In the genomic region with DNA sequence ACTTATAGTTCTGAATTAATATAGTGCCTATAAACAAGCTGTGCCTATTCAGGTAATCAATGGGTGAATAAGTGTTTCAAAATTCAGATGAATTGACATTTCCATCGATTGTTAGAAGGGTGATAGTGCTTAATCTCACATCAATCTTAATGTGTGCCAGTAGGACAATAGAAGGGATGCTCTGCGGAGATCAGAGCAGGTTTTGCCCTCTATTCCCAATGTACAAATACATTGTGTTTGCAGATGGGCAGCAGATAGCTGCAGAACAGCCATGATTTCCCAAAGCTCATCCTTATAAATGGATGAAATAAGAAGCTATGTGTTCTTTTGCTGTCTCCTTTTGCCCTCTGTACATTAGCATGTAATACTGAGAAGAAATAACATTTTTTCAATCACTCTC, we compare ENCODE assay signal across 33 cellular contexts. TPM values are rescaled to one million over a fixed set of nuclear protein-coding genes. Genes with fewer than 3 reads are reported as not detected.
"Had no signal": no experiment of that assay in that cellular context is flagged by ENCODE, and none has a peak within 500 bp of the region (broad histone marks: within the 10 kb centered on the region; RNA-seq: fewer than 3 reads in every experiment).

No MANE protein-coding gene starts in this region.

- H3K27ac Mint-ChIP-seq: activated naive CD4-positive, alpha-beta T cell treated with anti-CD3 and anti-CD28 coated beads for 36 hours; activated naive CD8-positive, alpha-beta T cell treated with anti-CD3 and anti-CD28 coated beads for 36 hours; activated T-helper 1 cell treated with anti-CD3 and anti-CD28 coated beads, Interleukin-12 subunit alpha, Interleukin-12 subunit beta, Interleukin-2, Interleukin-4 antibody, amounts not matched to agents 30 ng/mL and 10 ng/mL and 1 ng/mL, durations not matched to agents 14 hours and 24 hours and 36 hours; dendritic cell treated with granulocyte-macrophage colony-stimulating factor and Interleukin-4, amounts not matched to agents 40 ng/mL and 50 ng/mL, for 4 days; endodermal cell; stimulated activated memory B cell treated with anti-CD40 and anti-IgM and Interleukin-4, amounts not matched to agents 10 μg/mL and 1 μg/mL and 100 μg/mL, for 72 hours had no signal

- H3K27me3 ChIP-seq: adrenal gland, right lobe of liver, stomach, thyroid gland had no signal

- FAIRE-seq: keratinocyte, small intestine, TTC549 had no signal

- H3K4me1 ChIP-seq: adrenal gland, right lobe of liver, stomach, thyroid gland had no signal

- ATAC-seq: activated CD4-positive, CD25-positive, alpha-beta regulatory T cell treated with anti-CD3 and anti-CD28 coated beads, Interleukin-2, amount 50 U/mL, for 24 hours; esophagus mucosa; left cardiac atrium; naive thymus-derived CD8-positive, alpha-beta T cell; right lobe of liver; stimulated activated memory B cell treated with anti-CD40 and anti-IgM and Interleukin-4, amounts not matched to agents 10 μg/mL and 1 μg/mL and 100 μg/mL, for 72 hours had no signal

- DNase-seq: activated CD4-positive, alpha-beta T cell treated with anti-CD3 and anti-CD28 coated beads for 48 hours; activated CD4-positive, alpha-beta T cell treated with anti-CD3 and anti-CD28 coated beads, Interleukin-2, amount 50 U/mL, for 48 hours; activated CD8-positive, alpha-beta memory T cell treated with anti-CD3 and anti-CD28 coated beads for 24 hours; activated effector memory CD4-positive, alpha-beta T cell treated with anti-CD3 and anti-CD28 coated beads, Interleukin-2, amount 50 U/mL, for 16 hours; activated naive CD4-positive, alpha-beta T cell treated with anti-CD3 and anti-CD28 coated beads for 36 hours; activated naive CD8-positive, alpha-beta T cell treated with anti-CD3 and anti-CD28 coated beads for 36 hours; adrenal gland; aorta; endodermal cell; foreskin fibroblast; head of caudate nucleus; hippocampal formation; left cardiac atrium; mammary epithelial cell; naive thymus-derived CD8-positive, alpha-beta T cell; occipital lobe; posterior cingulate gyrus; right lobe of liver; small intestine; stimulated activated CD4-positive, alpha-beta T cell treated with anti-CD3 and anti-CD28 coated beads, Interleukin-4, amount 100 ng/mL, for 24 hours; stomach; thyroid gland; WERI-Rb-1 had no signal

- H3K36me3 ChIP-seq: adrenal gland, right lobe of liver, thyroid gland, WERI-Rb-1 had no signal

- H3K4me1 Mint-ChIP-seq: activated naive CD8-positive, alpha-beta T cell treated with anti-CD3 and anti-CD28 coated beads for 36 hours; central memory CD8-positive, alpha-beta T cell; stimulated activated memory B cell treated with anti-CD40 and anti-IgM and Interleukin-4, amounts not matched to agents 10 μg/mL and 1 μg/mL and 100 μg/mL, for 72 hours had no signal

- H3K27me3 Mint-ChIP-seq: activated naive CD8-positive, alpha-beta T cell treated with anti-CD3 and anti-CD28 coated beads for 36 hours; central memory CD8-positive, alpha-beta T cell; dendritic cell treated with granulocyte-macrophage colony-stimulating factor and Interleukin-4, amounts not matched to agents 40 ng/mL and 50 ng/mL, for 4 days; naive thymus-derived CD8-positive, alpha-beta T cell; stimulated activated memory B cell treated with anti-CD40 and anti-IgM and Interleukin-4, amounts not matched to agents 10 μg/mL and 1 μg/mL and 100 μg/mL, for 72 hours had no signal

- H3K4me3 Mint-ChIP-seq: activated naive CD4-positive, alpha-beta T cell treated with anti-CD3 and anti-CD28 coated beads for 36 hours; activated naive CD8-positive, alpha-beta T cell treated with anti-CD3 and anti-CD28 coated beads for 36 hours; activated T-helper 1 cell treated with anti-CD3 and anti-CD28 coated beads, Interleukin-12 subunit alpha, Interleukin-12 subunit beta, Interleukin-2, Interleukin-4 antibody, amounts not matched to agents 30 ng/mL and 10 ng/mL and 1 ng/mL, durations not matched to agents 14 hours and 24 hours and 36 hours; central memory CD8-positive, alpha-beta T cell; dendritic cell treated with granulocyte-macrophage colony-stimulating factor and Interleukin-4, amounts not matched to agents 40 ng/mL and 50 ng/mL, for 4 days; endodermal cell; naive thymus-derived CD8-positive, alpha-beta T cell; neural crest cell; stimulated activated memory B cell treated with anti-CD40 and anti-IgM and Interleukin-4, amounts not matched to agents 10 μg/mL and 1 μg/mL and 100 μg/mL, for 72 hours had no signal

- H3K9me3 ChIP-seq: adrenal gland, right lobe of liver, stomach, thyroid gland had no signal

- H3K9me3 Mint-ChIP-seq: activated naive CD4-positive, alpha-beta T cell treated with anti-CD3 and anti-CD28 coated beads for 36 hours; activated T-helper 1 cell treated with anti-CD3 and anti-CD28 coated beads, Interleukin-12 subunit alpha, Interleukin-12 subunit beta, Interleukin-2, Interleukin-4 antibody, amounts not matched to agents 30 ng/mL and 10 ng/mL and 1 ng/mL, durations not matched to agents 14 hours and 24 hours and 36 hours; central memory CD8-positive, alpha-beta T cell; endodermal cell; neural crest cell; stimulated activated memory B cell treated with anti-CD40 and anti-IgM and Interleukin-4, amounts not matched to agents 10 μg/mL and 1 μg/mL and 100 μg/mL, for 72 hours had no signal

- H3K27ac ChIP-seq: adrenal gland, right lobe of liver, stomach, thyroid gland, WERI-Rb-1 had no signal

- H3K4me3 ChIP-seq: adrenal gland, right lobe of liver, stomach, thyroid gland had no signal

RNA-seq across cellular contexts. Expression of a gene that starts 7.2 kb away (rescaled TPM):
- total RNA-seq: activated naive CD4-positive, alpha-beta T cell treated with anti-CD3 and anti-CD28 coated beads for 36 hours; activated naive CD8-positive, alpha-beta T cell treated with anti-CD3 and anti-CD28 coated beads for 36 hours; activated T-helper 1 cell treated with anti-CD3 and anti-CD28 coated beads, Interleukin-12 subunit alpha, Interleukin-12 subunit beta, Interleukin-2, Interleukin-4 antibody, amounts not matched to agents 30 ng/mL and 10 ng/mL and 1 ng/mL, durations not matched to agents 14 hours and 24 hours and 36 hours; endodermal cell; esophagus mucosa; mammary epithelial cell; naive thymus-derived CD8-positive, alpha-beta T cell; occipital lobe; T-helper 1 cell treated with Interleukin-12 subunit alpha and Interleukin-12 subunit beta and Interleukin-4 antibody, amounts not matched to agents 30 ng/mL and 1 ng/mL, for 36 hours had no signal
